In the genomic region with DNA sequence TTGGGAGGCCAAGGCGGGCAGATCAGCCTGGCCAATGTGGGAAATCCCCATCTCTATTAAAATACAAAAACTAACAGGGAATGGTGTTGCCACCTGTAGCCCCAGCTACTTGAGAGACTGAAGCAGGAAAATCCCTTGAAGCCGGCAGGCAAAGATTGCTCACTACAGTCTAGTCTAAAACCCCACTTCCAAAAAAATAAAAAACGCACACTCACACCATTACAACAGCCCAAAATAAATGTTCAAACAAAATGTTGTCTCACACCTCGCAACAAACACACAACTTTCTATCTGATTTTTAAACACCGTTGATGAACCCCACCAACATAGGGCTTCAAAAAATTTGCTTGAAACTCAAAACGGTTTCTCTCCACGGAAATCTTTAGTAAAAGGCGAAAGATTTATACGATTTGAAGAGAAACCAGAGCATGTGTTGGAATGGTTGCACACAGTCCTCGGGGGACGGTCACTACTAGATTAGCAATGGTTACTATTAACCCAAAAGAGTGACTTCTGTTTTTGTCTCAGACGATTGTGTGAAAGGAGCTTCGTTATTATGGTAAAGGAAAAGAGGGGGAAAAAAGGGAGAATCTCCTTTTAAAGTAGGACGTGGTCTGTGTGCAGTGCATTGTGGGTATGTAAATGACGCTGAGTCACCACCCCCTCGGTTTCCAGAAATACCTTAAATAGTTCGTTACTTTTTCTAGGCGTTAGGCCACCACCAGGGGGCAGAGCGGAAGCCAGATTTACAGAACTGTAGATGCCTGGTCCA, we compare ENCODE assay signal across 8 cellular contexts. TPM values are rescaled to one million over a fixed set of nuclear protein-coding genes. Genes with fewer than 3 reads are reported as not detected.
A peak's percentile ranks its signal among the peaks of the same experiment; 100 is the strongest.
DNase-seq lines count a peak whose midpoint lies in the region; ATAC-seq, FAIRE-seq and TF ChIP-seq lines count a peak whose summit lies in the region.

TSS of gene RNU5D-1 (minus strand) at position 430 of the 772 bp plus-strand sequence.

- peaks cover 37% of the 10 kb centered on the region for H3K4me1 Mint-ChIP-seq in activated B cell treated with CpG ODN at 0.5 μM for 24 hours
- peaks cover 22% of the 10 kb centered on the region for H3K4me1 Mint-ChIP-seq in central memory CD8-positive, alpha-beta T cell

- POLR2A ChIA-PET in activated B cell treated with CpG ODN at 0.5 μM for 24 hours (lab: Charles Lee): interaction anchor here (0.6 to 8.3 kb wide), 62 partner anchors 8 to 1778 kb away, joined by 3 to 516 read pairs (median 5); partner anchors contain the start of genes AKR1A1, ARMH1, BEST4 and BTBD19

- CTCF ChIA-PET in activated B cell treated with CpG ODN at 0.5 μM for 24 hours (lab: Charles Lee): interaction anchor here (0.7 to 7.0 kb wide), 21 partner anchors 8 to 762 kb away, joined by 3 to 54 read pairs (median 4); partner anchors contain the start of genes EIF2B3, HECTD3, PLK3 and RPS8

- no peaks in the 10 kb centered on the region for H3K9me3 ChIP-seq in kidney (ENCODE audit: control insufficient read depth in 1 of 2, low read length in 2 of 2)

- no peaks in the 10 kb centered on the region for H3K36me3 Mint-ChIP-seq in activated B cell treated with CpG ODN at 0.5 μM for 24 hours (ENCODE audit: low read depth)
- H3K36me3 Mint-ChIP-seq in central memory CD8-positive, alpha-beta T cell (ENCODE audit: insufficient read depth): peaks cover 10% of the 10 kb centered on the region

- H3K4me3 ChIP-seq in AG10803 (ENCODE audit: low read length) (peak within 1 kb of the TSS; percentile 35), kidney (ENCODE audit: low read length in 2 of 2) (peak within 1 kb of the TSS; percentile 49 to 52)

- peak within 1 kb of the TSS; percentile 100 for H3K27ac Mint-ChIP-seq in activated B cell treated with CpG ODN at 0.5 μM for 24 hours
- H3K27ac Mint-ChIP-seq in central memory CD8-positive, alpha-beta T cell (ENCODE audit: low read depth): peak within 1 kb of the TSS; percentile 100

- ATAC-seq in GM19025 (IDR thresholded peaks at IDR 0.05; ENCODE audit: low read depth, unreplicated experiment) (peak; percentile 64), HG03280 (IDR thresholded peaks at IDR 0.05; ENCODE audit: unreplicated experiment) (peak; percentile 59), activated B cell treated with CpG ODN at 0.5 μM for 24 hours (ENCODE audit: low read depth) (peak; percentile 71)
- ATAC-seq in central memory CD8-positive, alpha-beta T cell (replicated peaks; ENCODE audit: extremely low read depth, poor library complexity, severe bottlenecking): peak; percentile 84

- H3K9me3 Mint-ChIP-seq in activated B cell treated with CpG ODN at 0.5 μM for 24 hours: no peaks in the 10 kb centered on the region
- no peaks in the 10 kb centered on the region for H3K9me3 Mint-ChIP-seq in central memory CD8-positive, alpha-beta T cell

- H3K27ac ChIP-seq in kidney (ENCODE audit: low read depth in 2 of 2, low read length in 2 of 2): peak within 1 kb of the TSS; percentile 86 to 90

- peak; percentile 78 for TF ChIP-seq CTCF in AG10803 (conservative IDR thresholded peaks at IDR 0.05; ENCODE audit: low read length)
- TF ChIP-seq CTCF in activated B cell treated with CpG ODN at 0.5 μM for 24 hours (IDR thresholded peaks at IDR 0.05): peak; percentile 39
- TF ChIP-seq CTCF in kidney (IDR thresholded peaks at IDR 0.05; ENCODE audit: borderline replicate concordance, extremely low read depth, insufficient read depth): peak; percentile 75

- H3K9ac ChIP-seq in kidney (ENCODE audit: low read length in 2 of 2): peak within 1 kb of the TSS; percentile 15 to 65

- H3K4me1 ChIP-seq in kidney (ENCODE audit: control insufficient read depth in 1 of 2, insufficient read depth in 1 of 2, low read depth in 1 of 2, low read length in 2 of 2): no peaks in the 10 kb centered on the region

- H3K27me3 Mint-ChIP-seq in activated B cell treated with CpG ODN at 0.5 μM for 24 hours: no peaks in the 10 kb centered on the region
- H3K27me3 Mint-ChIP-seq in central memory CD8-positive, alpha-beta T cell: no peaks in the 10 kb centered on the region

- intact Hi-C loops in activated B cell treated with CpG ODN at 0.5 μM for 24 hours (cut with micrococcal nuclease): loop anchor here (1.0 to 2.0 kb wide), 10 partner anchors 8 to 610 kb away; partner anchors contain the start of genes ARMH1, HECTD3, KIF2C and MUTYH
- intact Hi-C loops in kidney (cut with DNase I): no loop called here

- FAIRE-seq in kidney (lab: Jason Lieb, UNC): peak; percentile 50

- H3K4me3 Mint-ChIP-seq in activated B cell treated with CpG ODN at 0.5 μM for 24 hours: peak within 1 kb of the TSS; percentile 78
- H3K4me3 Mint-ChIP-seq in central memory CD8-positive, alpha-beta T cell: peak within 1 kb of the TSS; percentile 71

- peak; percentile 95 for DNase-seq in AG10803 (ENCODE audit: low read depth)
- DNase-seq in NCI-H226: peak; percentile 96
- peak; percentile 84 for DNase-seq in activated B cell treated with CpG ODN at 0.5 μM for 24 hours
- peak; percentile 89 for DNase-seq in central memory CD8-positive, alpha-beta T cell (ENCODE audit: low spot score in 2 of 2)
- DNase-seq in kidney: peak; percentile 96
- peak; percentile 88 for DNase-seq in stimulated activated CD4-positive, alpha-beta T cell treated with anti-CD3 and anti-CD28 coated beads, Interleukin-15, amount 100 ng/mL, for 1 hour (ENCODE audit: low read depth in 1 of 2, low spot score in 1 of 2)

- no peaks in the 10 kb centered on the region for H3K36me3 ChIP-seq in kidney (ENCODE audit: control insufficient read depth in 1 of 2, insufficient read depth in 2 of 2, low read length in 2 of 2)

RNA-seq across cellular contexts. Expression of gene RNU5D-1, which starts in this region (rescaled TPM):
- total RNA-seq in activated B cell treated with CpG ODN at 0.5 μM for 24 hours: not detected in 2 replicates
- total RNA-seq in kidney: not detected
- not detected for polyA plus RNA-seq in kidney (ENCODE audit: insufficient read depth, low read depth, low replicate concordance)

Comparison
In these comparisons a context has a peak if more than half of its experiments do, and no peak if none do; other contexts are left out.
1. Peak in every context shown above with its lines: DNase-seq, ATAC-seq, H3K4me3 ChIP-seq and H3K27ac ChIP-seq.
2. Peak in DNase-seq and ATAC-seq in activated B cell treated with CpG ODN at 0.5 μM for 24 hours; RNA of the gene not detected or under 1 TPM.
3. Peak in DNase-seq, H3K4me3 ChIP-seq, H3K27ac ChIP-seq and H3K9ac ChIP-seq in kidney; RNA of the gene not detected or under 1 TPM.